ENCODE assay signal across 9 cellular contexts in genomic region chr3:113495035-113495434, GRCh38. TPM values are rescaled to one million over a fixed set of nuclear protein-coding genes. Genes with fewer than 3 reads are reported as not detected.
DNase-seq lines count a peak whose midpoint lies in the region; FAIRE-seq and TF ChIP-seq lines count a peak whose summit lies in the region.
"Had no signal": no experiment of that assay in that cellular context is flagged by ENCODE, and none has a peak within 500 bp of the region (broad histone marks: within the 10 kb centered on the region; RNA-seq: fewer than 3 reads in every experiment).

No MANE protein-coding gene starts in this region.

- H3K27me3 Mint-ChIP-seq in activated naive CD4-positive, alpha-beta T cell treated with anti-CD3 and anti-CD28 coated beads, Interleukin-2, amount 10 ng/mL, durations not matched to agents 7 days and 5 days: no peaks in the 10 kb centered on the region
- H3K27me3 Mint-ChIP-seq: stimulated activated naive CD8-positive, alpha-beta T cell treated with anti-CD3 and anti-CD28 coated beads, Interleukin-15, amount 100 ng/mL, for 72 hours had no signal

- H3K4me1 ChIP-seq in Loucy (ENCODE audit: insufficient read depth, low read length, poor library complexity, severe bottlenecking): peaks cover 3% of the 10 kb centered on the region
- H3K4me1 ChIP-seq in tibial nerve: no peaks in the 10 kb centered on the region

- no peaks in the 10 kb centered on the region for H4K20me1 ChIP-seq in Loucy (ENCODE audit: insufficient read depth, low read length, poor library complexity, severe bottlenecking)

- no peak overlapping the region for H3K27ac Mint-ChIP-seq in activated naive CD4-positive, alpha-beta T cell treated with anti-CD3 and anti-CD28 coated beads, Interleukin-2, amount 10 ng/mL, durations not matched to agents 7 days and 5 days
- H3K27ac Mint-ChIP-seq: stimulated activated naive CD8-positive, alpha-beta T cell treated with anti-CD3 and anti-CD28 coated beads, Interleukin-15, amount 100 ng/mL, for 72 hours had no signal

- H3F3A ChIP-seq in Loucy (ENCODE audit: low read depth): no peaks in the 10 kb centered on the region

- H3K4me3 ChIP-seq in GM06990 (replicated peaks; ENCODE audit: low read depth, low read length): no peak overlapping the region
- no peak overlapping the region for H3K4me3 ChIP-seq in Loucy (ENCODE audit: low read length, poor library complexity, severe bottlenecking)
- no peak overlapping the region for H3K4me3 ChIP-seq in tibial nerve

- peak; percentile 96 for FAIRE-seq in islet of Langerhans (lab: Jason Lieb, UNC)

- H2AFZ ChIP-seq in Loucy (ENCODE audit: low read length): no peak overlapping the region

- H3K9me3 ChIP-seq in Loucy (ENCODE audit: insufficient read depth, low read depth, low read length): no peaks in the 10 kb centered on the region
- no peaks in the 10 kb centered on the region for H3K9me3 ChIP-seq in tibial nerve

- no peak overlapping the region for H3K4me2 ChIP-seq in Loucy (ENCODE audit: low read depth, low read length, poor library complexity, severe bottlenecking)

- DNase-seq in AG08396 (ENCODE audit: low spot score): peak; percentile 15
- no peak for DNase-seq in GM06990 (ENCODE audit: extremely low read depth, insufficient read length)
- peak; percentile 64 for DNase-seq in activated naive CD4-positive, alpha-beta T cell treated with anti-CD3 and anti-CD28 coated beads, Interleukin-2, amount 10 ng/mL, durations not matched to agents 7 days and 5 days
- peak in 1 of 2 donors; percentile 14 for DNase-seq in tibial nerve (ENCODE audit: low spot score in 2 of 2)
- DNase-seq in foreskin melanocyte: no peak
- DNase-seq in NCI-H226: no peak

- H3K9me3 Mint-ChIP-seq in activated naive CD4-positive, alpha-beta T cell treated with anti-CD3 and anti-CD28 coated beads, Interleukin-2, amount 10 ng/mL, durations not matched to agents 7 days and 5 days: no peaks in the 10 kb centered on the region
- H3K9me3 Mint-ChIP-seq: stimulated activated naive CD8-positive, alpha-beta T cell treated with anti-CD3 and anti-CD28 coated beads, Interleukin-15, amount 100 ng/mL, for 72 hours had no signal

- no peak overlapping the region for H3K4me3 Mint-ChIP-seq in activated naive CD4-positive, alpha-beta T cell treated with anti-CD3 and anti-CD28 coated beads, Interleukin-2, amount 10 ng/mL, durations not matched to agents 7 days and 5 days
- H3K4me3 Mint-ChIP-seq: stimulated activated naive CD8-positive, alpha-beta T cell treated with anti-CD3 and anti-CD28 coated beads, Interleukin-15, amount 100 ng/mL, for 72 hours had no signal

- H3K9me2 ChIP-seq in Loucy (replicated peaks; ENCODE audit: low read depth, low read length): no peaks in the 10 kb centered on the region

- H3K36me3 ChIP-seq in GM06990 (ENCODE audit: control insufficient read depth, insufficient read depth, low read length): no peaks in the 10 kb centered on the region; the same call in none of the 2 replicates
- H3K36me3 ChIP-seq in Loucy (ENCODE audit: insufficient read depth, low read length): peaks cover 17% of the 10 kb centered on the region; the same call in 1 of the 2 replicates
- peaks cover 0 to 44% (median 0%) of the 10 kb centered on the region in 3 donors for H3K36me3 ChIP-seq in tibial nerve

- H3K27me3 ChIP-seq in GM06990 (replicated peaks; ENCODE audit: control insufficient read depth, insufficient read depth, low read length) (no peaks in the 10 kb centered on the region), Loucy (ENCODE audit: insufficient read depth, low read length, poor library complexity, severe bottlenecking) (no peaks in the 10 kb centered on the region), tibial nerve (no peaks in the 10 kb centered on the region)

- no peak overlapping the region for H3K27ac ChIP-seq in tibial nerve

- no peak for TF ChIP-seq POLR2A in tibial nerve (IDR thresholded peaks at IDR 0.05)

- TF ChIP-seq CTCF in GM06990 (IDR thresholded peaks at IDR 0.05; ENCODE audit: insufficient read depth, low read length, poor library complexity, severe bottlenecking) (peak; percentile 43), Loucy (conservative IDR thresholded peaks at IDR 0.05; ENCODE audit: low read length) (peak; percentile 77), tibial nerve (IDR thresholded peaks at IDR 0.05) (peak in 3 of 5 experiments; percentile 10 to 36 (median 23))

- peaks cover 15% of the 10 kb centered on the region for H3K36me3 Mint-ChIP-seq in activated naive CD4-positive, alpha-beta T cell treated with anti-CD3 and anti-CD28 coated beads, Interleukin-2, amount 10 ng/mL, durations not matched to agents 7 days and 5 days

- CTCF ChIA-PET in activated naive CD4-positive, alpha-beta T cell treated with anti-CD3 and anti-CD28 coated beads, Interleukin-2, amount 10 ng/mL, durations not matched to agents 7 days and 5 days (lab: Charles Lee): interaction anchor here (0.9 to 4.0 kb wide), 8 partner anchors 19 to 255 kb away, joined by 3 to 47 read pairs (median 4); partner anchors contain the start of gene SPICE1

- no peak for TF ChIP-seq EP300 in tibial nerve (IDR thresholded peaks at IDR 0.05)

- H3K9ac ChIP-seq in Loucy (ENCODE audit: low read depth, low read length, poor library complexity, severe bottlenecking): no peak overlapping the region

- WGBS in tibial nerve, 2 donors: 62 to 68% methylated on average over 2 of the region's 2 CpGs

- H3K4me1 Mint-ChIP-seq in activated naive CD4-positive, alpha-beta T cell treated with anti-CD3 and anti-CD28 coated beads, Interleukin-2, amount 10 ng/mL, durations not matched to agents 7 days and 5 days: peaks cover 2% of the 10 kb centered on the region
- H3K4me1 Mint-ChIP-seq: stimulated activated naive CD8-positive, alpha-beta T cell treated with anti-CD3 and anti-CD28 coated beads, Interleukin-15, amount 100 ng/mL, for 72 hours had no signal

- no peaks in the 10 kb centered on the region for H3K79me2 ChIP-seq in Loucy (ENCODE audit: insufficient read depth, low read length)

RNA-seq across cellular contexts. Expression of gene SPICE1, which starts 19.9 kb away (rescaled TPM):
- total RNA-seq in tibial nerve: 10 to 100 TPM; 10.5 to 30.8 (median 16.7) TPM

RNA-seq across cellular contexts. Expression of gene SIDT1, which starts 37.3 kb away (rescaled TPM):
- total RNA-seq in tibial nerve: 1 to 10 TPM; 2.7 to 6.8 (median 4.8) TPM

RNA-seq across cellular contexts. Expression of gene CFAP44, which starts 53.7 kb away (rescaled TPM):
- total RNA-seq in tibial nerve: 10 to 100 TPM in 3 of 4 donors, 1 to 10 TPM in 1; 6.3 to 28.8 (median 12.7) TPM

Comparison
In these comparisons a context has a peak if more than half of its experiments do, and no peak if none do; other contexts are left out.
1. DNase-seq: peak in AG08396 (single experiment) and activated naive CD4-positive, alpha-beta T cell treated with anti-CD3 and anti-CD28 coated beads, Interleukin-2, amount 10 ng/mL, durations not matched to agents 7 days and 5 days (single experiment); none in GM06990 (single experiment), foreskin melanocyte (single experiment) and NCI-H226 (single experiment).
2. CTCF ChIP-seq: peak in every context shown above with its lines; median percentile 77 in Loucy; 43 in GM06990; 23 in tibial nerve.